1 cellular context compared by ENCODE assay signal in genomic region chr16:17607075-17607509, GRCh38.
A peak's percentile ranks its signal among the peaks of the same experiment; 100 is the strongest.
TF ChIP-seq lines count a peak whose summit lies in the region.

No MANE protein-coding gene starts in this region.

TF ChIP-seq in SK-N-SH, 30 proteins besides CTCF, POLR2A, EP300 and RAD21 (continued from another document):
- TF ChIP-seq, protein P1, sequence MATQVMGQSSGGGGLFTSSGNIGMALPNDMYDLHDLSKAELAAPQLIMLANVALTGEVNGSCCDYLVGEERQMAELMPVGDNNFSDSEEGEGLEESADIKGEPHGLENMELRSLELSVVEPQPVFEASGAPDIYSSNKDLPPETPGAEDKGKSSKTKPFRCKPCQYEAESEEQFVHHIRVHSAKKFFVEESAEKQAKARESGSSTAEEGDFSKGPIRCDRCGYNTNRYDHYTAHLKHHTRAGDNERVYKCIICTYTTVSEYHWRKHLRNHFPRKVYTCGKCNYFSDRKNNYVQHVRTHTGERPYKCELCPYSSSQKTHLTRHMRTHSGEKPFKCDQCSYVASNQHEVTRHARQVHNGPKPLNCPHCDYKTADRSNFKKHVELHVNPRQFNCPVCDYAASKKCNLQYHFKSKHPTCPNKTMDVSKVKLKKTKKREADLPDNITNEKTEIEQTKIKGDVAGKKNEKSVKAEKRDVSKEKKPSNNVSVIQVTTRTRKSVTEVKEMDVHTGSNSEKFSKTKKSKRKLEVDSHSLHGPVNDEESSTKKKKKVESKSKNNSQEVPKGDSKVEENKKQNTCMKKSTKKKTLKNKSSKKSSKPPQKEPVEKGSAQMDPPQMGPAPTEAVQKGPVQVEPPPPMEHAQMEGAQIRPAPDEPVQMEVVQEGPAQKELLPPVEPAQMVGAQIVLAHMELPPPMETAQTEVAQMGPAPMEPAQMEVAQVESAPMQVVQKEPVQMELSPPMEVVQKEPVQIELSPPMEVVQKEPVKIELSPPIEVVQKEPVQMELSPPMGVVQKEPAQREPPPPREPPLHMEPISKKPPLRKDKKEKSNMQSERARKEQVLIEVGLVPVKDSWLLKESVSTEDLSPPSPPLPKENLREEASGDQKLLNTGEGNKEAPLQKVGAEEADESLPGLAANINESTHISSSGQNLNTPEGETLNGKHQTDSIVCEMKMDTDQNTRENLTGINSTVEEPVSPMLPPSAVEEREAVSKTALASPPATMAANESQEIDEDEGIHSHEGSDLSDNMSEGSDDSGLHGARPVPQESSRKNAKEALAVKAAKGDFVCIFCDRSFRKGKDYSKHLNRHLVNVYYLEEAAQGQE (IDR thresholded peaks at IDR 0.05; ENCODE audit: low read depth, low read length), result no peak
- TF ChIP-seq RCOR1 (IDR thresholded peaks at IDR 0.05; ENCODE audit: low read length), result peak; percentile 61; the same call in 1 of the 2 replicates
- no peak for TF ChIP-seq EZH2phosphoT487 (IDR thresholded peaks at IDR 0.05; ENCODE audit: borderline replicate concordance, low read depth)
- no peak for TF ChIP-seq JUND (IDR thresholded peaks at IDR 0.05)
- no peak for TF ChIP-seq NFIC (IDR thresholded peaks at IDR 0.05; ENCODE audit: borderline replicate concordance)
- TF ChIP-seq, protein P2, sequence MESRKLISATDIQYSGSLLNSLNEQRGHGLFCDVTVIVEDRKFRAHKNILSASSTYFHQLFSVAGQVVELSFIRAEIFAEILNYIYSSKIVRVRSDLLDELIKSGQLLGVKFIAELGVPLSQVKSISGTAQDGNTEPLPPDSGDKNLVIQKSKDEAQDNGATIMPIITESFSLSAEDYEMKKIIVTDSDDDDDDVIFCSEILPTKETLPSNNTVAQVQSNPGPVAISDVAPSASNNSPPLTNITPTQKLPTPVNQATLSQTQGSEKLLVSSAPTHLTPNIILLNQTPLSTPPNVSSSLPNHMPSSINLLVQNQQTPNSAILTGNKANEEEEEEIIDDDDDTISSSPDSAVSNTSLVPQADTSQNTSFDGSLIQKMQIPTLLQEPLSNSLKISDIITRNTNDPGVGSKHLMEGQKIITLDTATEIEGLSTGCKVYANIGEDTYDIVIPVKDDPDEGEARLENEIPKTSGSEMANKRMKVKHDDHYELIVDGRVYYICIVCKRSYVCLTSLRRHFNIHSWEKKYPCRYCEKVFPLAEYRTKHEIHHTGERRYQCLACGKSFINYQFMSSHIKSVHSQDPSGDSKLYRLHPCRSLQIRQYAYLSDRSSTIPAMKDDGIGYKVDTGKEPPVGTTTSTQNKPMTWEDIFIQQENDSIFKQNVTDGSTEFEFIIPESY (IDR thresholded peaks at IDR 0.05; ENCODE audit: borderline replicate concordance, low read depth), result no peak
- TF ChIP-seq NRF1 (IDR thresholded peaks at IDR 0.05; ENCODE audit: low read depth, low read length), result no peak
- no peak for TF ChIP-seq POLR2AphosphoS5 (IDR thresholded peaks at IDR 0.05; ENCODE audit: low read depth, low read length)
- no peak for TF ChIP-seq FOXM1 (IDR thresholded peaks at IDR 0.05; ENCODE audit: low read depth)
- no peak for TF ChIP-seq FOXJ3 (CRISPR knock-in tag; IDR thresholded peaks at IDR 0.05)
- TF ChIP-seq GATA2 (CRISPR knock-in tag; IDR thresholded peaks at IDR 0.05), result peak; percentile 69
